Comparison of ENCODE assay signal across 11 cellular contexts in genomic region chr14:100554082-100554677, GRCh38. TPM values are rescaled to one million over a fixed set of nuclear protein-coding genes. Genes with fewer than 3 reads are reported as not detected.
DNase-seq lines count a peak whose midpoint lies in the region; ATAC-seq and TF ChIP-seq lines count a peak whose summit lies in the region.
"Had no signal": no experiment of that assay in that cellular context is flagged by ENCODE, and none has a peak within 500 bp of the region (broad histone marks: within the 10 kb centered on the region; RNA-seq: fewer than 3 reads in every experiment).

No MANE protein-coding gene starts in this region.

- H3K27me3 ChIP-seq in Caco-2 (replicated peaks; ENCODE audit: control insufficient read depth, insufficient read depth, low read length) (no peaks in the 10 kb centered on the region), neural progenitor cell (no peaks in the 10 kb centered on the region), H7 (ENCODE audit: control insufficient read depth, insufficient read depth, low read length) (no peaks in the 10 kb centered on the region)

- POLR2A ChIA-PET in Caco-2 (lab: Charles Lee) = no interaction called here

- no peaks in the 10 kb centered on the region for H3K9me3 Mint-ChIP-seq in Caco-2 (ENCODE audit: unreplicated experiment)
- no peaks in the 10 kb centered on the region for H3K9me3 Mint-ChIP-seq in effector memory CD8-positive, alpha-beta T cell
- no peaks in the 10 kb centered on the region for H3K9me3 Mint-ChIP-seq in neural progenitor cell
- H3K9me3 Mint-ChIP-seq: activated naive CD8-positive, alpha-beta T cell treated with anti-CD3 and anti-CD28 coated beads, Interleukin-2, amount 50 U/mL, for 24 hours; nephron had no signal

- no peak overlapping the region for H3K4me2 ChIP-seq in neural progenitor cell

- no peaks in the 10 kb centered on the region for H3K9me3 ChIP-seq in Caco-2
- H3K9me3 ChIP-seq in neural progenitor cell (ENCODE audit: low read depth) = no peaks in the 10 kb centered on the region

- CTCF ChIA-PET in Caco-2 (lab: Charles Lee) = no interaction called here

- H3K4me1 Mint-ChIP-seq in Caco-2 (ENCODE audit: low read depth, unreplicated experiment) = no peaks in the 10 kb centered on the region
- H3K4me1 Mint-ChIP-seq in effector memory CD8-positive, alpha-beta T cell (ENCODE audit: low read depth in 2 of 2) = peaks cover 9 to 11% of the 10 kb centered on the region in 2 donors
- peaks cover 14% of the 10 kb centered on the region for H3K4me1 Mint-ChIP-seq in neural progenitor cell
- H3K4me1 Mint-ChIP-seq: nephron had no signal

- TF ChIP-seq CTCF in Caco-2 (IDR thresholded peaks at IDR 0.05; ENCODE audit: insufficient read depth in 1 of 2, low read depth in 1 of 2, low read length in 1 of 2, severe bottlenecking in 1 of 2, unreplicated experiment in 1 of 2) (no peak), neural progenitor cell (IDR thresholded peaks at IDR 0.05) (no peak)

- H3F3A ChIP-seq in neural progenitor cell (ENCODE audit: low read depth) = no peaks in the 10 kb centered on the region

- H3K27ac Mint-ChIP-seq in Caco-2 (ENCODE audit: unreplicated experiment) (no peak overlapping the region), neural progenitor cell (peak overlapping the region; percentile 25)
- H3K27ac Mint-ChIP-seq in effector memory CD8-positive, alpha-beta T cell = no peak overlapping the region
- H3K27ac Mint-ChIP-seq: activated naive CD8-positive, alpha-beta T cell treated with anti-CD3 and anti-CD28 coated beads, Interleukin-2, amount 50 U/mL, for 24 hours; nephron had no signal

- peak; percentile 43 for ATAC-seq in effector memory CD8-positive, alpha-beta T cell (replicated peaks)
- no peak for ATAC-seq in GM18519 (IDR thresholded peaks at IDR 0.05; ENCODE audit: low FRiP score, unreplicated experiment)
- ATAC-seq: activated naive CD8-positive, alpha-beta T cell treated with anti-CD3 and anti-CD28 coated beads, Interleukin-2, amount 50 U/mL, for 24 hours had no signal

- H3K27me3 Mint-ChIP-seq in Caco-2 (ENCODE audit: insufficient read depth, unreplicated experiment) (peaks cover 11% of the 10 kb centered on the region), neural progenitor cell (ENCODE audit: insufficient read depth, low read depth) (peaks cover 7% of the 10 kb centered on the region)
- H3K27me3 Mint-ChIP-seq in effector memory CD8-positive, alpha-beta T cell = peaks cover 14 to 36% of the 10 kb centered on the region in 2 donors
- H3K27me3 Mint-ChIP-seq: activated naive CD8-positive, alpha-beta T cell treated with anti-CD3 and anti-CD28 coated beads, Interleukin-2, amount 50 U/mL, for 24 hours had no signal

- BruUV-seq in Caco-2 (replicated peaks; lab: Mats Ljungman, UMichigan) = no TSS peak

- H3K36me3 ChIP-seq in Caco-2 (ENCODE audit: control insufficient read depth, insufficient read depth, low read length) (no peaks in the 10 kb centered on the region), neural progenitor cell (no peaks in the 10 kb centered on the region), H7 (replicated peaks; ENCODE audit: control insufficient read depth, insufficient read depth, low read length) (no peaks in the 10 kb centered on the region)

- H3K79me2 ChIP-seq in neural progenitor cell (ENCODE audit: low read depth) = no peaks in the 10 kb centered on the region

- no peak overlapping the region for H3K4me3 ChIP-seq in Caco-2 (ENCODE audit: low read depth, low read length)
- no peak overlapping the region for H3K4me3 ChIP-seq in neural progenitor cell
- no peak overlapping the region for H3K4me3 ChIP-seq in H7 (ENCODE audit: insufficient read depth, low read depth, low read length)

- H3K4me3 Mint-ChIP-seq in Caco-2 (ENCODE audit: unreplicated experiment) = peak overlapping the region; percentile 0
- no peak overlapping the region for H3K4me3 Mint-ChIP-seq in effector memory CD8-positive, alpha-beta T cell
- H3K4me3 Mint-ChIP-seq in neural progenitor cell = no peak overlapping the region
- H3K4me3 Mint-ChIP-seq: activated naive CD8-positive, alpha-beta T cell treated with anti-CD3 and anti-CD28 coated beads, Interleukin-2, amount 50 U/mL, for 24 hours; nephron had no signal

- no peaks in the 10 kb centered on the region for H3K36me3 Mint-ChIP-seq in Caco-2 (ENCODE audit: insufficient read depth, unreplicated experiment)
- H3K36me3 Mint-ChIP-seq in effector memory CD8-positive, alpha-beta T cell (ENCODE audit: insufficient read depth) = peaks cover 3% of the 10 kb centered on the region
- H3K36me3 Mint-ChIP-seq in neural progenitor cell = no peaks in the 10 kb centered on the region

- no peak overlapping the region for H3K27ac ChIP-seq in neural progenitor cell

- no peaks in the 10 kb centered on the region for H4K20me1 ChIP-seq in neural progenitor cell (ENCODE audit: low read depth)

- H2AFZ ChIP-seq in neural progenitor cell (replicated peaks) = no peak overlapping the region

- no peak overlapping the region for H3K9ac ChIP-seq in neural progenitor cell

- intact Hi-C loops in Caco-2 (cut with micrococcal nuclease; ENCODE audit: unreplicated experiment) = no loop called here

- H3K4me1 ChIP-seq in Caco-2 = no peaks in the 10 kb centered on the region
- H3K4me1 ChIP-seq in neural progenitor cell = peaks cover 14% of the 10 kb centered on the region

- peak in 1 of 2 experiments; percentile 29 for DNase-seq in Caco-2
- DNase-seq in MV-4-11 (lab: John Stamatoyannopoulos, UW) = peak; percentile 56
- no peak for DNase-seq in effector memory CD8-positive, alpha-beta T cell
- no peak for DNase-seq in neural progenitor cell (ENCODE audit: low spot score)
- no peak for DNase-seq in H7
- no peak for DNase-seq in HuH-7 (ENCODE audit: low spot score)
- DNase-seq in NCI-H1092 treated with DMSO at 0.1 percent for 48 hours (lab: John Stamatoyannopoulos, UW) = no peak
- DNase-seq: activated naive CD8-positive, alpha-beta T cell treated with anti-CD3 and anti-CD28 coated beads, Interleukin-2, amount 50 U/mL, for 24 hours; NCI-H187 treated with DMSO at 0.1 percent for 48 hours had no signal

RNA-seq across cellular contexts. Expression of gene BEGAIN, which starts 33.0 kb away (rescaled TPM):
- 0.54 TPM in 1 of 2 replicates, not detected in the other for total RNA-seq in Caco-2 (2022)
- total RNA-seq in neural progenitor cell (ENCODE audit: low replicate concordance) = 4.0 and 13.4 TPM in 2 replicates
- 1.3 and 3.3 TPM in 2 replicates for total RNA-seq in H7 (2014; rRNA removed; shearing (Covaris generic))
